Comparison of ENCODE assay signal across 32 cellular contexts in genomic region chr9:123482295-123482970, GRCh38.
DNase-seq lines count a peak whose midpoint lies in the region; ATAC-seq and TF ChIP-seq lines count a peak whose summit lies in the region.
"Had no signal": no experiment of that assay in that cellular context is flagged by ENCODE, and none has a peak within 500 bp of the region (broad histone marks: within the 10 kb centered on the region; RNA-seq: fewer than 3 reads in every experiment).

No MANE protein-coding gene starts in this region.

- peak; percentile 45 for DNase-seq in iPS-NIHi7 (ENCODE audit: extremely low spot score)
- no peak for DNase-seq in transverse colon
- DNase-seq in ovary = no peak
- DNase-seq in activated naive CD8-positive, alpha-beta T cell treated with anti-CD3 and anti-CD28 coated beads for 36 hours = no peak
- DNase-seq in stimulated activated naive CD8-positive, alpha-beta T cell treated with anti-CD3 and anti-CD28 coated beads, Interleukin-15, Interleukin-2, amounts not matched to agents 100 U/mL and 50 U/mL, for 24 hours = no peak
- DNase-seq: activated CD4-positive, alpha-beta T cell treated with anti-CD3 and anti-CD28 coated beads for 4 hours; activated CD8-positive, alpha-beta memory T cell treated with anti-CD3 and anti-CD28 coated beads for 24 hours; activated effector memory CD4-positive, alpha-beta T cell treated with Interleukin-2 at 50 U/mL for 16 hours; anterior cingulate cortex; DMS53; effector CD8-positive, alpha-beta T cell; hippocampal formation; KBM-7; midbrain; naive B cell; NCI-H1092 treated with DMSO at 0.1 percent for 48 hours; NCI-H2029; NCI-H2227 treated with DMSO at 0.1 percent for 48 hours; NCI-H526; substantia nigra; T1000 had no signal

- H3K36me3 ChIP-seq in HUES6 (ENCODE audit: control insufficient read depth, insufficient read depth, low read length) (no peaks in the 10 kb centered on the region), transverse colon (no peaks in the 10 kb centered on the region), ovary (no peaks in the 10 kb centered on the region)

- TF ChIP-seq POLR2A in transverse colon (IDR thresholded peaks at IDR 0.05) = no peak
- no peak for TF ChIP-seq POLR2A in ovary (IDR thresholded peaks at IDR 0.05)

- no peaks in the 10 kb centered on the region for H3K27me3 Mint-ChIP-seq in brain
- H3K27me3 Mint-ChIP-seq in activated naive CD8-positive, alpha-beta T cell treated with anti-CD3 and anti-CD28 coated beads for 36 hours = no peaks in the 10 kb centered on the region
- H3K27me3 Mint-ChIP-seq: activated naive CD8-positive, alpha-beta T cell; naive B cell; type B pancreatic cell had no signal

- in situ Hi-C loops in transverse colon (cut with MboI; ENCODE audit: low pct_ligation_motif_present in 1 of 4, low pct_unique_long_range_greater_than_20kb in 1 of 4, low sequenced_read_pairs in 3 of 4) = no loop called here

- peaks cover 35% of the 10 kb centered on the region for H3K4me1 ChIP-seq in HUES6 (ENCODE audit: control insufficient read depth, insufficient read depth, low read length)
- H3K4me1 ChIP-seq in transverse colon = peaks cover 0 to 59% (median 31%) of the 10 kb centered on the region in 4 donors
- H3K4me1 ChIP-seq in ovary (ENCODE audit: insufficient read depth) = no peaks in the 10 kb centered on the region

- no peak for TF ChIP-seq EP300 in transverse colon (IDR thresholded peaks at IDR 0.05; ENCODE audit: low read depth)
- no peak for TF ChIP-seq EP300 in ovary (IDR thresholded peaks at IDR 0.05)

- H3K9me3 Mint-ChIP-seq in brain = no peaks in the 10 kb centered on the region
- no peaks in the 10 kb centered on the region for H3K9me3 Mint-ChIP-seq in activated naive CD8-positive, alpha-beta T cell treated with anti-CD3 and anti-CD28 coated beads for 36 hours
- H3K9me3 Mint-ChIP-seq: stimulated activated effector memory CD8-positive, alpha-beta T cell treated with anti-CD3 and anti-CD28 coated beads, Interleukin-12 subunit alpha, Interleukin-12 subunit beta, amount 100 ng/mL, for 72 hours; type B pancreatic cell had no signal

- H3K27me3 ChIP-seq in HUES6 (ENCODE audit: control insufficient read depth, insufficient read depth, low read length) (no peaks in the 10 kb centered on the region), transverse colon (no peaks in the 10 kb centered on the region), ovary (no peaks in the 10 kb centered on the region)
- H3K27me3 ChIP-seq: BLaER1, neutrophil had no signal

- peak overlapping the region; percentile 17; the same call in 1 of the 2 replicates for H3K4me3 ChIP-seq in HUES6 (ENCODE audit: low read depth, low read length)
- H3K4me3 ChIP-seq in transverse colon = no peak overlapping the region
- H3K4me3 ChIP-seq in ovary = no peak overlapping the region
- H3K4me3 ChIP-seq: BLaER1 had no signal

- WGBS in transverse colon (ENCODE audit: low coverage in 1 of 2), 2 donors = 86% methylated on average over 3 of the region's 3 CpGs; no CpG with 5 or more reads in 1 of the 2 donors
- 93 to 97% (median 96%) methylated on average over 3 of the region's 3 CpGs for whole genome bisulfite sequencing in ovary, 3 donors

- ATAC-seq in stimulated activated naive CD8-positive, alpha-beta T cell treated with anti-CD3 and anti-CD28 coated beads, Interleukin-15, Interleukin-2, amounts not matched to agents 100 U/mL and 50 U/mL, for 24 hours = no peak
- ATAC-seq: sciatic nerve; stimulated activated effector memory CD8-positive, alpha-beta T cell treated with anti-CD3 and anti-CD28 coated beads, Interleukin-12 subunit alpha, Interleukin-12 subunit beta, amount 100 ng/mL, for 72 hours had no signal

- intact Hi-C loops in transverse colon (cut with DNase I; ENCODE audit: low total_unique reads) (no loop called here), ovary (cut with DNase I) (no loop called here)

- peaks cover 57% of the 10 kb centered on the region for H3K4me1 Mint-ChIP-seq in brain
- no peaks in the 10 kb centered on the region for H3K4me1 Mint-ChIP-seq in activated naive CD8-positive, alpha-beta T cell treated with anti-CD3 and anti-CD28 coated beads for 36 hours
- H3K4me1 Mint-ChIP-seq: naive B cell; stimulated activated effector memory CD8-positive, alpha-beta T cell treated with anti-CD3 and anti-CD28 coated beads, Interleukin-12 subunit alpha, Interleukin-12 subunit beta, amount 100 ng/mL, for 72 hours had no signal

- peak overlapping the region; percentile 3 for H3K9ac ChIP-seq in HUES6 (ENCODE audit: low read length)
- H3K9ac ChIP-seq: BLaER1 had no signal

- TF ChIP-seq CTCF in brain (conservative IDR thresholded peaks at IDR 0.05) (no peak), transverse colon (IDR thresholded peaks at IDR 0.05) (no peak), ovary (IDR thresholded peaks at IDR 0.05) (no peak)

- H3K9me3 ChIP-seq in HUES6 (ENCODE audit: control insufficient read depth, insufficient read depth, low read depth, low read length) (no peaks in the 10 kb centered on the region), transverse colon (no peaks in the 10 kb centered on the region), ovary (no peaks in the 10 kb centered on the region)
- H3K9me3 ChIP-seq: BLaER1, neutrophil had no signal

- no peak overlapping the region for H3K4me3 Mint-ChIP-seq in brain
- no peak overlapping the region for H3K4me3 Mint-ChIP-seq in activated naive CD8-positive, alpha-beta T cell treated with anti-CD3 and anti-CD28 coated beads for 36 hours
- H3K4me3 Mint-ChIP-seq: activated naive CD8-positive, alpha-beta T cell; naive B cell; stimulated activated effector memory CD8-positive, alpha-beta T cell treated with anti-CD3 and anti-CD28 coated beads, Interleukin-12 subunit alpha, Interleukin-12 subunit beta, amount 100 ng/mL, for 72 hours; type B pancreatic cell had no signal

- H3K27ac Mint-ChIP-seq in brain = peak overlapping the region in 3 of 5 experiments; percentile 38 to 67 (median 59)
- no peak overlapping the region for H3K27ac Mint-ChIP-seq in activated naive CD8-positive, alpha-beta T cell treated with anti-CD3 and anti-CD28 coated beads for 36 hours
- H3K27ac Mint-ChIP-seq: activated naive CD8-positive, alpha-beta T cell; progenitor cell of endocrine pancreas; stimulated activated effector memory CD8-positive, alpha-beta T cell treated with anti-CD3 and anti-CD28 coated beads, Interleukin-12 subunit alpha, Interleukin-12 subunit beta, amount 100 ng/mL, for 72 hours; type B pancreatic cell had no signal

- no peaks in the 10 kb centered on the region for H3K36me3 Mint-ChIP-seq in brain
- H3K36me3 Mint-ChIP-seq in activated naive CD8-positive, alpha-beta T cell treated with anti-CD3 and anti-CD28 coated beads for 36 hours = no peaks in the 10 kb centered on the region
- H3K36me3 Mint-ChIP-seq: activated naive CD8-positive, alpha-beta T cell; naive B cell; stimulated activated effector memory CD8-positive, alpha-beta T cell treated with anti-CD3 and anti-CD28 coated beads, Interleukin-12 subunit alpha, Interleukin-12 subunit beta, amount 100 ng/mL, for 72 hours; type B pancreatic cell had no signal

- H3K27ac ChIP-seq in HUES6 (ENCODE audit: low read depth, low read length) = peak overlapping the region; percentile 65; the same call in 1 of the 2 replicates
- peak overlapping the region; percentile 71 to 78 (median 74) for H3K27ac ChIP-seq in transverse colon
- H3K27ac ChIP-seq in ovary = no peak overlapping the region
- H3K27ac ChIP-seq: BLaER1, epithelial cell of prostate, neutrophil, VCaP had no signal

Comparison
In these comparisons a context has a peak if more than half of its experiments do, and no peak if none do; other contexts are left out.
1. H3K27ac ChIP-seq: peak in HUES6 (single experiment) and transverse colon (4 of 4); none in ovary (0 of 2).